8 cellular contexts compared by ENCODE assay signal in genomic region chr2:25521665-25522387, GRCh38.
DNase-seq lines count a peak whose midpoint lies in the region; ATAC-seq and TF ChIP-seq lines count a peak whose summit lies in the region.

No MANE protein-coding gene starts in this region.

- H3K27ac Mint-ChIP-seq in MCF 10A (ENCODE audit: low read depth, unreplicated experiment): peak overlapping the region; percentile 68
- H3K27ac Mint-ChIP-seq in stimulated activated effector memory CD8-positive, alpha-beta T cell treated with anti-CD3 and anti-CD28 coated beads, Interleukin-12 subunit alpha, Interleukin-12 subunit beta, amount 100 ng/mL, for 72 hours: peak overlapping the region; percentile 46

- POLR2A ChIA-PET in PC-9 (lab: Charles Lee; ENCODE audit: unreplicated experiment) (no interaction called here), MCF 10A (lab: Yijun Ruan, JAX) (no interaction called here)

- ATAC-seq in GM21515 (IDR thresholded peaks at IDR 0.05; ENCODE audit: unreplicated experiment): peak; percentile 70
- peak; percentile 93 for ATAC-seq in stimulated activated effector memory CD8-positive, alpha-beta T cell treated with anti-CD3 and anti-CD28 coated beads, Interleukin-12 subunit alpha, Interleukin-12 subunit beta, amount 100 ng/mL, for 72 hours

- H3K9me3 ChIP-seq in Karpas-422 (ENCODE audit: low read length) (no peaks in the 10 kb centered on the region), PC-9 (ENCODE audit: insufficient read depth, low read depth) (no peaks in the 10 kb centered on the region)

- DNase-seq in EH (ENCODE audit: low read depth) (peak; percentile 73), Karpas-422 (peak; percentile 81), PC-9 (peak; percentile 15 to 63), MCF 10A (ENCODE audit: unreplicated experiment) (peak; percentile 76), kidney glomerular epithelial cell (lab: John Stamatoyannopoulos, UW) (peak; percentile 50), GM19240 (ENCODE audit: insufficient read length, low spot score) (no peak)
- DNase-seq in stimulated activated effector memory CD8-positive, alpha-beta T cell treated with anti-CD3 and anti-CD28 coated beads, Interleukin-12 subunit alpha, Interleukin-12 subunit beta, amount 100 ng/mL, for 72 hours (ENCODE audit: low spot score in 2 of 2): peak; percentile 22 to 58

- no peaks in the 10 kb centered on the region for H3K36me3 Mint-ChIP-seq in MCF 10A (ENCODE audit: insufficient read depth, unreplicated experiment)
- H3K36me3 Mint-ChIP-seq in stimulated activated effector memory CD8-positive, alpha-beta T cell treated with anti-CD3 and anti-CD28 coated beads, Interleukin-12 subunit alpha, Interleukin-12 subunit beta, amount 100 ng/mL, for 72 hours: peaks cover 6% of the 10 kb centered on the region

- H3K27me3 Mint-ChIP-seq in MCF 10A (ENCODE audit: insufficient read depth, unreplicated experiment): no peaks in the 10 kb centered on the region

- H3F3A ChIP-seq in PC-9 (ENCODE audit: insufficient read depth, low read depth): no peaks in the 10 kb centered on the region

- 0 out of 2 replicates have a peak, but pooled peaks cover 2% of the 10 kb centered on the region for H3K4me1 ChIP-seq in Karpas-422 (ENCODE audit: low read length)
- peaks cover 4% of the 10 kb centered on the region for H3K4me1 ChIP-seq in PC-9 (replicated peaks; ENCODE audit: insufficient read depth)

- CTCF ChIA-PET in PC-9 (lab: Charles Lee): no interaction called here
- CTCF ChIA-PET in MCF 10A (lab: Yijun Ruan, JAX): interaction anchor here (0.9 to 1.0 kb wide), 3 partner anchors 10 to 135 kb away, joined by 3 to 4 read pairs (median 3); no protein-coding TSS in a partner anchor

- H4K20me1 ChIP-seq in Karpas-422 (ENCODE audit: insufficient read depth, low read depth, low read length) (no peaks in the 10 kb centered on the region), PC-9 (ENCODE audit: insufficient read depth) (no peaks in the 10 kb centered on the region)

- no peak overlapping the region for H3K4me2 ChIP-seq in Karpas-422 (ENCODE audit: low read depth, low read length, poor library complexity, severe bottlenecking)
- peak overlapping the region; percentile 51 for H3K4me2 ChIP-seq in PC-9

- H3K36me3 ChIP-seq in Karpas-422 (ENCODE audit: insufficient read depth, low read length) (no peaks in the 10 kb centered on the region), PC-9 (ENCODE audit: low read depth) (no peaks in the 10 kb centered on the region)

- no peak overlapping the region for H3K9ac ChIP-seq in Karpas-422 (ENCODE audit: low read length)

- H2AFZ ChIP-seq in Karpas-422 (ENCODE audit: low read length) (no peak overlapping the region), PC-9 (no peak overlapping the region)

- H3K79me2 ChIP-seq in Karpas-422 (ENCODE audit: low read length) (no peaks in the 10 kb centered on the region), PC-9 (ENCODE audit: low read depth) (no peaks in the 10 kb centered on the region)

- intact Hi-C loops in PC-9 (cut with micrococcal nuclease; ENCODE audit: unreplicated experiment) (loop anchor here (1.0 to 10.0 kb wide), 4 partner anchors 146 to 550 kb away; partner anchors contain the start of gene DNAJC27), MCF 10A (cut with micrococcal nuclease) (loop anchor here (1.0 to 2.0 kb wide), 3 partner anchors 145 to 213 kb away; no protein-coding TSS in a partner anchor)

- H3K4me1 Mint-ChIP-seq in MCF 10A (ENCODE audit: insufficient read depth, unreplicated experiment): peaks cover 16% of the 10 kb centered on the region
- H3K4me1 Mint-ChIP-seq in stimulated activated effector memory CD8-positive, alpha-beta T cell treated with anti-CD3 and anti-CD28 coated beads, Interleukin-12 subunit alpha, Interleukin-12 subunit beta, amount 100 ng/mL, for 72 hours: peaks cover 9% of the 10 kb centered on the region

- H3K9me2 ChIP-seq in Karpas-422 (replicated peaks; ENCODE audit: insufficient read depth, low read length) (no peaks in the 10 kb centered on the region), PC-9 (ENCODE audit: insufficient read depth) (no peaks in the 10 kb centered on the region; the same call in 1 of the 2 replicates)

- H3K4me3 ChIP-seq in Karpas-422 (ENCODE audit: low read length) (no peak overlapping the region), PC-9 (no peak overlapping the region; the same call in 1 of the 2 replicates)

- BruUV-seq in PC-9 (replicated peaks; lab: Mats Ljungman, UMichigan) (no TSS peak), MCF 10A (replicated peaks; lab: Mats Ljungman, UMichigan) (no TSS peak)

- no peaks in the 10 kb centered on the region for H3K9me3 Mint-ChIP-seq in MCF 10A (ENCODE audit: unreplicated experiment)
- H3K9me3 Mint-ChIP-seq in stimulated activated effector memory CD8-positive, alpha-beta T cell treated with anti-CD3 and anti-CD28 coated beads, Interleukin-12 subunit alpha, Interleukin-12 subunit beta, amount 100 ng/mL, for 72 hours: no peaks in the 10 kb centered on the region

- H3K27me3 ChIP-seq in Karpas-422 (ENCODE audit: low read length) (no peaks in the 10 kb centered on the region), PC-9 (ENCODE audit: insufficient read depth, low read depth) (no peaks in the 10 kb centered on the region)

- no peak overlapping the region for H3K4me3 Mint-ChIP-seq in MCF 10A (ENCODE audit: unreplicated experiment)
- peak overlapping the region; percentile 25 for H3K4me3 Mint-ChIP-seq in stimulated activated effector memory CD8-positive, alpha-beta T cell treated with anti-CD3 and anti-CD28 coated beads, Interleukin-12 subunit alpha, Interleukin-12 subunit beta, amount 100 ng/mL, for 72 hours

- TF ChIP-seq CTCF in PC-9 (conservative IDR thresholded peaks at IDR 0.05) (peak; percentile 89), MCF 10A (IDR thresholded peaks at IDR 0.05; ENCODE audit: unreplicated experiment) (peak; percentile 68)

- H3K27ac ChIP-seq in Karpas-422 (ENCODE audit: low read length) (no peak overlapping the region), PC-9 (no peak overlapping the region)
